19 cellular contexts compared by ENCODE assay signal in the genomic region with DNA sequence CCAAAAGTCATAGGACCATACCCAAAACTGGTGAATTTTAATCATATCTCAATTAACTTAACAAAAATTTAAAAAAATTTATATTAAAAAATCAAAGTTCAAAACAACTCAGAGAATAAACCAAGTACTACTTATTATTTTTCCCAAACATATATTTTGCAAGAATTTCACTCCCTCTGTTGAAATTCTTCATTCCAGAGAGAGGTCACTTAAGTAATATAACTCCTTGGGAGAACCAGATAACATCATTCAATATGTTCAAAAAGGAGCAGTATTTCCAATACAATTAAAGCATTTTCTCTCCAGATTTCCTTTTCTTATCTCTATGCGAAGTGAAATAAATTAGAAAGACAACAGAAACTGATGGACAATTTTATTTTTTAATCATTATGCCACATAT.
DNase-seq lines count a peak whose midpoint lies in the region; ATAC-seq and TF ChIP-seq lines count a peak whose summit lies in the region.
"Had no signal": no experiment of that assay in that cellular context is flagged by ENCODE, and none has a peak within 500 bp of the region (broad histone marks: within the 10 kb centered on the region; RNA-seq: fewer than 3 reads in every experiment).

No MANE protein-coding gene starts in this region.

- H3K27me3 Mint-ChIP-seq in Calu3 (ENCODE audit: unreplicated experiment) = no peaks in the 10 kb centered on the region
- H3K27me3 Mint-ChIP-seq: CD4-positive, CD25-positive, alpha-beta regulatory T cell had no signal

- no peak overlapping the region for H3K27ac Mint-ChIP-seq in Calu3 (ENCODE audit: unreplicated experiment)
- H3K27ac Mint-ChIP-seq: CD4-positive, CD25-positive, alpha-beta regulatory T cell; CD8-positive, alpha-beta T cell; HFFc6 had no signal

- H3K36me3 Mint-ChIP-seq in Calu3 (ENCODE audit: insufficient read depth, unreplicated experiment) = no peaks in the 10 kb centered on the region
- H3K36me3 Mint-ChIP-seq: CD4-positive, CD25-positive, alpha-beta regulatory T cell; CD8-positive, alpha-beta T cell had no signal

- intact Hi-C loops in Calu3 (cut with micrococcal nuclease; ENCODE audit: unreplicated experiment) = no loop called here

- H3K4me3 Mint-ChIP-seq in Calu3 (ENCODE audit: low read depth, unreplicated experiment) = no peak overlapping the region
- H3K4me3 Mint-ChIP-seq: CD4-positive, CD25-positive, alpha-beta regulatory T cell; CD8-positive, alpha-beta T cell; HFFc6 had no signal

- peaks cover 2% of the 10 kb centered on the region for H3K4me1 Mint-ChIP-seq in Calu3 (ENCODE audit: low read depth, unreplicated experiment)
- H3K4me1 Mint-ChIP-seq: CD4-positive, CD25-positive, alpha-beta regulatory T cell had no signal

- no peak for TF ChIP-seq CTCF in fibroblast of villous mesenchyme (IDR thresholded peaks at IDR 0.05; ENCODE audit: insufficient read depth, low read depth, low read length)
- no peak for TF ChIP-seq CTCF in Calu3 (IDR thresholded peaks at IDR 0.05; ENCODE audit: unreplicated experiment)

- DNase-seq in amniotic epithelial cell (ENCODE audit: low read depth) = peak; percentile 47
- peak; percentile 52 for DNase-seq in fibroblast of gingiva (ENCODE audit: low read depth)
- peak; percentile 38 for DNase-seq in fibroblast of villous mesenchyme (ENCODE audit: low read depth)
- no peak for DNase-seq in Calu3
- no peak for DNase-seq in NCI-H1436 (lab: John Stamatoyannopoulos, UW)
- no peak for DNase-seq in CD1c-positive myeloid dendritic cell (ENCODE audit: extremely low spot score)
- DNase-seq: C1 segment of cervical spinal cord; Caco-2; CD4-positive, CD25-positive, alpha-beta regulatory T cell; CD8-positive, alpha-beta T cell; DMS 273 treated with DMSO at 0.1 percent for 48 hours; DMS79; EL; GDM1; GOT3; HFFc6 had no signal

- H3K9me3 Mint-ChIP-seq in Calu3 (ENCODE audit: low read depth, unreplicated experiment) = peaks cover under 1% of the 10 kb centered on the region
- H3K9me3 Mint-ChIP-seq: HFFc6 had no signal

- no peak overlapping the region for H3K4me3 ChIP-seq in fibroblast of villous mesenchyme (ENCODE audit: low read depth, low read length)
- H3K4me3 ChIP-seq: GM12878, HAP-1 had no signal

- CTCF ChIA-PET in Calu3 (lab: Charles Lee) = no interaction called here

- BruUV-seq in Calu3 (replicated peaks; lab: Mats Ljungman, UMichigan) = no TSS peak

- ATAC-seq in HG03571 (IDR thresholded peaks at IDR 0.05; ENCODE audit: unreplicated experiment) = no peak
- ATAC-seq: CD8-positive, alpha-beta T cell; GM12878 had no signal

Comparison
In these comparisons a context has a peak if more than half of its experiments do, and no peak if none do; other contexts are left out.
1. DNase-seq: peak in amniotic epithelial cell (single experiment), fibroblast of gingiva (single experiment) and fibroblast of villous mesenchyme (single experiment); none in Calu3 (single experiment), NCI-H1436 (single experiment) and CD1c-positive myeloid dendritic cell (single experiment).